Comparison of ENCODE assay signal across 16 cellular contexts in genomic region chr14:50012644-50013043, GRCh38.
DNase-seq lines count a peak whose midpoint lies in the region; ATAC-seq and TF ChIP-seq lines count a peak whose summit lies in the region.
"Had no signal": no experiment of that assay in that cellular context is flagged by ENCODE, and none has a peak within 500 bp of the region (broad histone marks: within the 10 kb centered on the region; RNA-seq: fewer than 3 reads in every experiment).

No MANE protein-coding gene starts in this region.

- H3K4me1 ChIP-seq in spleen: peaks cover 0 to 26% (median 10%) of the 10 kb centered on the region in 6 donors

- POLR2A ChIA-PET in activated B cell treated with CpG ODN at 0.5 μM for 24 hours (lab: Charles Lee): interaction anchor here (1.0 to 2.5 kb wide), 4 partner anchors 9 to 150 kb away, joined by 3 to 8 read pairs (median 6); no protein-coding TSS in a partner anchor

- H3K9me3 Mint-ChIP-seq in activated T-cell treated with anti-CD3 and anti-CD28 coated beads, Interleukin-2, amount 50 U/mL, for 72 hours: peaks cover 0 to 5% of the 10 kb centered on the region in 2 donors
- H3K9me3 Mint-ChIP-seq in activated B cell treated with CpG ODN at 0.5 μM for 24 hours: no peaks in the 10 kb centered on the region
- H3K9me3 Mint-ChIP-seq: CD8-positive, alpha-beta memory T cell; nephron; T-cell had no signal

- peaks cover 0 to 7% (median 0%) of the 10 kb centered on the region in 6 donors for H3K36me3 ChIP-seq in spleen
- H3K36me3 ChIP-seq: thoracic aorta, WERI-Rb-1 had no signal

- no peaks in the 10 kb centered on the region for H3K27me3 Mint-ChIP-seq in activated T-cell treated with anti-CD3 and anti-CD28 coated beads, Interleukin-2, amount 50 U/mL, for 72 hours (ENCODE audit: low read depth)
- no peaks in the 10 kb centered on the region for H3K27me3 Mint-ChIP-seq in activated B cell treated with CpG ODN at 0.5 μM for 24 hours
- H3K27me3 Mint-ChIP-seq: CD8-positive, alpha-beta memory T cell; T-cell had no signal

- peak in 1 of 2 donors; percentile 28 for ATAC-seq in activated T-cell treated with anti-CD3 and anti-CD28 coated beads, Interleukin-2, amount 50 U/mL, for 72 hours (replicated peaks in 1 of 2)
- ATAC-seq in activated B cell treated with CpG ODN at 0.5 μM for 24 hours (ENCODE audit: low read depth): no peak
- no peak for ATAC-seq in HG02623 (IDR thresholded peaks at IDR 0.05; ENCODE audit: unreplicated experiment)
- ATAC-seq in GM19324 (IDR thresholded peaks at IDR 0.05; ENCODE audit: low FRiP score, unreplicated experiment): no peak
- ATAC-seq: T-cell had no signal

- no peaks in the 10 kb centered on the region for H3K9me3 ChIP-seq in spleen
- H3K9me3 ChIP-seq: thoracic aorta had no signal

- H3K4me1 Mint-ChIP-seq in activated T-cell treated with anti-CD3 and anti-CD28 coated beads, Interleukin-2, amount 50 U/mL, for 72 hours (ENCODE audit: low read depth): peaks cover 46% of the 10 kb centered on the region
- H3K4me1 Mint-ChIP-seq in activated B cell treated with CpG ODN at 0.5 μM for 24 hours: peaks cover 57% of the 10 kb centered on the region
- H3K4me1 Mint-ChIP-seq: brain, nephron had no signal

- no peak for TF ChIP-seq CTCF in activated B cell treated with CpG ODN at 0.5 μM for 24 hours (IDR thresholded peaks at IDR 0.05)
- no peak for TF ChIP-seq CTCF in fibroblast of villous mesenchyme (IDR thresholded peaks at IDR 0.05; ENCODE audit: insufficient read depth, low read depth, low read length)
- TF ChIP-seq CTCF in spleen (IDR thresholded peaks at IDR 0.05 in 8 of 11, conservative IDR thresholded peaks at IDR 0.05 in 3 of 11): no peak

- H3K27ac Mint-ChIP-seq in activated T-cell treated with anti-CD3 and anti-CD28 coated beads, Interleukin-2, amount 50 U/mL, for 72 hours: peak overlapping the region; percentile 34
- H3K27ac Mint-ChIP-seq in activated B cell treated with CpG ODN at 0.5 μM for 24 hours: peak overlapping the region; percentile 16
- H3K27ac Mint-ChIP-seq: nephron had no signal

- peaks cover 10 to 24% of the 10 kb centered on the region in 2 donors for H3K36me3 Mint-ChIP-seq in activated T-cell treated with anti-CD3 and anti-CD28 coated beads, Interleukin-2, amount 50 U/mL, for 72 hours (ENCODE audit: insufficient read depth in 2 of 2)
- peaks cover 9% of the 10 kb centered on the region for H3K36me3 Mint-ChIP-seq in activated B cell treated with CpG ODN at 0.5 μM for 24 hours (ENCODE audit: low read depth)
- H3K36me3 Mint-ChIP-seq: brain had no signal

- intact Hi-C loops in activated B cell treated with CpG ODN at 0.5 μM for 24 hours (cut with micrococcal nuclease) (no loop called here), spleen (cut with DNase I; ENCODE audit: low total_unique reads) (no loop called here)

- no peak overlapping the region for H3K27ac ChIP-seq in spleen
- H3K27ac ChIP-seq: thoracic aorta, WERI-Rb-1 had no signal

- CTCF ChIA-PET in activated B cell treated with CpG ODN at 0.5 μM for 24 hours (lab: Charles Lee): no interaction called here

- TF ChIP-seq POLR2A in spleen (IDR thresholded peaks at IDR 0.05): no peak

- H3K4me3 Mint-ChIP-seq in activated T-cell treated with anti-CD3 and anti-CD28 coated beads, Interleukin-2, amount 50 U/mL, for 72 hours: no peak overlapping the region
- H3K4me3 Mint-ChIP-seq in activated B cell treated with CpG ODN at 0.5 μM for 24 hours: no peak overlapping the region
- H3K4me3 Mint-ChIP-seq: brain; CD8-positive, alpha-beta memory T cell; nephron; T-cell had no signal

- no peak for DNase-seq in activated T-cell treated with anti-CD3 and anti-CD28 coated beads, Interleukin-2, amount 50 U/mL, for 72 hours
- no peak for DNase-seq in activated T-cell treated with anti-CD3 and anti-CD28 coated beads for 4 hours
- DNase-seq in activated B cell treated with CpG ODN at 0.5 μM for 24 hours: no peak
- peak; percentile 57 for DNase-seq in fibroblast of villous mesenchyme (ENCODE audit: low read depth)
- DNase-seq in T-helper 1 cell: no peak
- no peak for DNase-seq in spleen
- DNase-seq: activated gamma-delta T cell treated with Interleukin-2 at 50 U/mL for 16 hours; CD8-positive, alpha-beta memory T cell; NCI-H69; T-cell; WERI-Rb-1 had no signal

- no peaks in the 10 kb centered on the region for H3K27me3 ChIP-seq in spleen (replicated peaks in 1 of 7)

- no peak overlapping the region for H3K4me3 ChIP-seq in fibroblast of villous mesenchyme (ENCODE audit: low read depth, low read length)
- H3K4me3 ChIP-seq in spleen: no peak overlapping the region
- H3K4me3 ChIP-seq: thoracic aorta had no signal
